26 cellular contexts compared by ENCODE assay signal in the genomic region with DNA sequence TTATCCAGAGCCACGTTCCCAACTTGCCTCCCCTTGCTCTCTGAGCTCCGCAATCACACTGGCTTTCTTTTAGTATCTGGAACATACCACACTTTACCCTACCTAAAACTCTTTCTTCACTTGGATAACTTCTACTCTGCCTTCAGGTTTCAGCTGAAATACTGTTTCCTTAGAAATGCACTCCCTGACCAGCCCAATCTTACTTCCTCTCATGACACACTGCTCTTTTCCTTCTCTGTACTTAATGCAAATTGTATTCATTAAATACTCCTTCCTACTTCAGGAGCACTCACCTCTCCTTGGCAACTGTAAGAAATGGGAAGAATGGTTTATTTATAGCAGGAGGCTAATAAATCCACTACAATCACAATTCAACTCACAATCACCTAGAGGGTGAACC. TPM values are rescaled to one million over a fixed set of nuclear protein-coding genes. Genes with fewer than 3 reads are reported as not detected.
DNase-seq lines count a peak whose midpoint lies in the region; ATAC-seq and TF ChIP-seq lines count a peak whose summit lies in the region.
"Had no signal": no experiment of that assay in that cellular context is flagged by ENCODE, and none has a peak within 500 bp of the region (broad histone marks: within the 10 kb centered on the region; RNA-seq: fewer than 3 reads in every experiment).

No MANE protein-coding gene starts in this region.

- TF ChIP-seq CTCF in endothelial cell (IDR thresholded peaks at IDR 0.05; ENCODE audit: unreplicated experiment) (no peak), upper lobe of right lung (IDR thresholded peaks at IDR 0.05) (no peak), spleen (IDR thresholded peaks at IDR 0.05 in 8 of 11, conservative IDR thresholded peaks at IDR 0.05 in 3 of 11) (no peak), neural progenitor cell (IDR thresholded peaks at IDR 0.05) (no peak)

- H3K27me3 ChIP-seq in upper lobe of right lung (no peaks in the 10 kb centered on the region), spleen (replicated peaks in 1 of 7) (no peaks in the 10 kb centered on the region), neural progenitor cell (peaks cover 24% of the 10 kb centered on the region)
- H3K27me3 ChIP-seq: colonic mucosa, gastrocnemius medialis, pancreas, tibial artery had no signal

- H3K9me3 ChIP-seq in upper lobe of right lung: no peaks in the 10 kb centered on the region
- H3K9me3 ChIP-seq in spleen: no peaks in the 10 kb centered on the region
- H3K9me3 ChIP-seq in neural progenitor cell (ENCODE audit: low read depth): no peaks in the 10 kb centered on the region
- H3K9me3 ChIP-seq: colonic mucosa, gastrocnemius medialis, pancreas, tibial artery had no signal

- H4K20me1 ChIP-seq in neural progenitor cell (ENCODE audit: low read depth): no peaks in the 10 kb centered on the region

- no peak overlapping the region for H2AFZ ChIP-seq in neural progenitor cell (replicated peaks)

- no peaks in the 10 kb centered on the region for H3K27me3 Mint-ChIP-seq in stimulated activated naive CD8-positive, alpha-beta T cell treated with anti-CD3 and anti-CD28 coated beads, Interleukin-15, Interleukin-2, amounts not matched to agents 100 ng/mL and 50 ng/mL, for 24 hours
- H3K27me3 Mint-ChIP-seq in stimulated activated naive CD8-positive, alpha-beta T cell treated with anti-CD3 and anti-CD28 coated beads, Interleukin-15, amount 100 ng/mL, for 72 hours: no peaks in the 10 kb centered on the region
- H3K27me3 Mint-ChIP-seq in endothelial cell (ENCODE audit: unreplicated experiment) (peaks cover 2% of the 10 kb centered on the region), neural progenitor cell (ENCODE audit: insufficient read depth, low read depth) (no peaks in the 10 kb centered on the region)

- H3K79me2 ChIP-seq in neural progenitor cell (ENCODE audit: low read depth): no peaks in the 10 kb centered on the region

- no peak overlapping the region for H3K4me2 ChIP-seq in neural progenitor cell

- no peak for ATAC-seq in stimulated activated naive CD8-positive, alpha-beta T cell treated with anti-CD3 and anti-CD28 coated beads, Interleukin-15, amount 100 ng/mL, for 72 hours
- peak; percentile 19 for ATAC-seq in upper lobe of right lung
- ATAC-seq: gastrocnemius medialis; natural killer cell; pancreas; right cardiac atrium; stimulated activated naive CD8-positive, alpha-beta T cell treated with anti-CD3 and anti-CD28 coated beads, Interleukin-15, Interleukin-2, amounts not matched to agents 100 U/mL and 50 U/mL, for 24 hours had no signal

- H3K9ac ChIP-seq in neural progenitor cell: no peak overlapping the region

- peaks cover 3% of the 10 kb centered on the region for H3F3A ChIP-seq in neural progenitor cell (ENCODE audit: low read depth)

- H3K36me3 Mint-ChIP-seq in stimulated activated naive CD8-positive, alpha-beta T cell treated with anti-CD3 and anti-CD28 coated beads, Interleukin-15, Interleukin-2, amounts not matched to agents 100 ng/mL and 50 ng/mL, for 24 hours (ENCODE audit: low read depth): no peaks in the 10 kb centered on the region
- no peaks in the 10 kb centered on the region for H3K36me3 Mint-ChIP-seq in endothelial cell (ENCODE audit: low read depth, unreplicated experiment)
- no peaks in the 10 kb centered on the region for H3K36me3 Mint-ChIP-seq in neural progenitor cell
- H3K36me3 Mint-ChIP-seq: activated naive CD4-positive, alpha-beta T cell treated with anti-CD3 and anti-CD28 coated beads, Interleukin-2, amount 10 ng/mL, durations not matched to agents 7 days and 5 days; natural killer cell had no signal

- H3K36me3 ChIP-seq in upper lobe of right lung: no peaks in the 10 kb centered on the region
- peaks cover 0 to 6% (median 0%) of the 10 kb centered on the region in 6 donors for H3K36me3 ChIP-seq in spleen
- H3K36me3 ChIP-seq in neural progenitor cell: no peaks in the 10 kb centered on the region
- H3K36me3 ChIP-seq: colonic mucosa, gastrocnemius medialis, pancreas, tibial artery had no signal

- H3K4me3 Mint-ChIP-seq in stimulated activated naive CD8-positive, alpha-beta T cell treated with anti-CD3 and anti-CD28 coated beads, Interleukin-15, Interleukin-2, amounts not matched to agents 100 ng/mL and 50 ng/mL, for 24 hours: peak overlapping the region; percentile 5
- H3K4me3 Mint-ChIP-seq in stimulated activated naive CD8-positive, alpha-beta T cell treated with anti-CD3 and anti-CD28 coated beads, Interleukin-15, amount 100 ng/mL, for 72 hours: no peak overlapping the region
- H3K4me3 Mint-ChIP-seq in endothelial cell (ENCODE audit: unreplicated experiment) (no peak overlapping the region), neural progenitor cell (no peak overlapping the region)
- H3K4me3 Mint-ChIP-seq: activated naive CD4-positive, alpha-beta T cell treated with anti-CD3 and anti-CD28 coated beads, Interleukin-2, amount 10 ng/mL, durations not matched to agents 7 days and 5 days; natural killer cell had no signal

- H3K4me1 Mint-ChIP-seq in stimulated activated naive CD8-positive, alpha-beta T cell treated with anti-CD3 and anti-CD28 coated beads, Interleukin-15, Interleukin-2, amounts not matched to agents 100 ng/mL and 50 ng/mL, for 24 hours (ENCODE audit: low read depth): peaks cover 5% of the 10 kb centered on the region
- H3K4me1 Mint-ChIP-seq in stimulated activated naive CD8-positive, alpha-beta T cell treated with anti-CD3 and anti-CD28 coated beads, Interleukin-15, amount 100 ng/mL, for 72 hours: peaks cover 7% of the 10 kb centered on the region
- H3K4me1 Mint-ChIP-seq in endothelial cell (ENCODE audit: unreplicated experiment): peaks cover 6% of the 10 kb centered on the region
- peaks cover 3% of the 10 kb centered on the region for H3K4me1 Mint-ChIP-seq in neural progenitor cell
- H3K4me1 Mint-ChIP-seq: natural killer cell had no signal

- H3K27ac ChIP-seq in upper lobe of right lung: no peak overlapping the region
- H3K27ac ChIP-seq in spleen: peak overlapping the region in 3 of 8 donors; percentile 5 to 53 (median 28)
- no peak overlapping the region for H3K27ac ChIP-seq in neural progenitor cell
- H3K27ac ChIP-seq: colonic mucosa, gastrocnemius medialis, pancreas, tibial artery had no signal

- no peak for DNase-seq in stimulated activated naive CD8-positive, alpha-beta T cell treated with anti-CD3 and anti-CD28 coated beads, Interleukin-15, amount 100 ng/mL, for 72 hours
- DNase-seq in NOMO-1 treated with DMSO at 0.1 percent for 48 hours (lab: John Stamatoyannopoulos, UW; ENCODE audit: unreplicated experiment) (peak; percentile 50), endothelial cell (ENCODE audit: low spot score) (no peak), upper lobe of right lung (no peak), spleen (no peak), kidney tubule cell (ENCODE audit: low spot score) (no peak), neural progenitor cell (ENCODE audit: low spot score) (no peak)
- DNase-seq: activated naive CD4-positive, alpha-beta T cell treated with anti-CD3 and anti-CD28 coated beads, Interleukin-2, amount 10 ng/mL, durations not matched to agents 7 days and 5 days; activated T-cell treated with anti-CD3 and anti-CD28 coated beads, Interleukin-2, amount 50 U/mL, for 48 hours; colonic mucosa; gastrocnemius medialis; hippocampal formation; midbrain; MV-4-11; natural killer cell; NCI-H1694 treated with DMSO at 0.1 percent for 48 hours; NCI-H526; pancreas; right cardiac atrium; stimulated activated CD4-positive, alpha-beta T cell treated with anti-CD3 and anti-CD28 coated beads, Interleukin-4, amount 100 ng/mL, for 24 hours; stimulated activated naive CD8-positive, alpha-beta T cell treated with anti-CD3 and anti-CD28 coated beads, Interleukin-15, Interleukin-2, amounts not matched to agents 100 U/mL and 50 U/mL, for 24 hours; T1000; tibial artery had no signal

- intact Hi-C loops in upper lobe of right lung (cut with DNase I): no loop called here
- intact Hi-C loops in spleen (cut with DNase I; ENCODE audit: low total_unique reads): no loop called here

- no peaks in the 10 kb centered on the region for H3K9me3 Mint-ChIP-seq in stimulated activated naive CD8-positive, alpha-beta T cell treated with anti-CD3 and anti-CD28 coated beads, Interleukin-15, Interleukin-2, amounts not matched to agents 100 ng/mL and 50 ng/mL, for 24 hours
- H3K9me3 Mint-ChIP-seq in stimulated activated naive CD8-positive, alpha-beta T cell treated with anti-CD3 and anti-CD28 coated beads, Interleukin-15, amount 100 ng/mL, for 72 hours: no peaks in the 10 kb centered on the region
- H3K9me3 Mint-ChIP-seq in endothelial cell (ENCODE audit: unreplicated experiment) (no peaks in the 10 kb centered on the region), neural progenitor cell (no peaks in the 10 kb centered on the region)
- H3K9me3 Mint-ChIP-seq: activated naive CD4-positive, alpha-beta T cell treated with anti-CD3 and anti-CD28 coated beads, Interleukin-2, amount 10 ng/mL, durations not matched to agents 7 days and 5 days; natural killer cell had no signal

- H3K4me3 ChIP-seq in upper lobe of right lung (no peak overlapping the region), spleen (no peak overlapping the region), neural progenitor cell (no peak overlapping the region)
- H3K4me3 ChIP-seq: colonic mucosa, gastrocnemius medialis, pancreas, tibial artery had no signal

- TF ChIP-seq POLR2A in spleen (IDR thresholded peaks at IDR 0.05): no peak

- no peaks in the 10 kb centered on the region for H3K4me1 ChIP-seq in upper lobe of right lung
- peaks cover 0 to 24% (median 11%) of the 10 kb centered on the region in 6 donors for H3K4me1 ChIP-seq in spleen
- no peaks in the 10 kb centered on the region for H3K4me1 ChIP-seq in neural progenitor cell
- H3K4me1 ChIP-seq: colonic mucosa, gastrocnemius medialis, pancreas, tibial artery had no signal

- peak overlapping the region; percentile 18 for H3K27ac Mint-ChIP-seq in stimulated activated naive CD8-positive, alpha-beta T cell treated with anti-CD3 and anti-CD28 coated beads, Interleukin-15, Interleukin-2, amounts not matched to agents 100 ng/mL and 50 ng/mL, for 24 hours
- H3K27ac Mint-ChIP-seq in stimulated activated naive CD8-positive, alpha-beta T cell treated with anti-CD3 and anti-CD28 coated beads, Interleukin-15, amount 100 ng/mL, for 72 hours: no peak overlapping the region
- H3K27ac Mint-ChIP-seq in endothelial cell (ENCODE audit: unreplicated experiment) (peak overlapping the region; percentile 28), neural progenitor cell (no peak overlapping the region)
- H3K27ac Mint-ChIP-seq: activated naive CD4-positive, alpha-beta T cell treated with anti-CD3 and anti-CD28 coated beads, Interleukin-2, amount 10 ng/mL, durations not matched to agents 7 days and 5 days; CD4-positive, CD25-positive, alpha-beta regulatory T cell; natural killer cell had no signal

- WGBS in spleen, 5 donors: 59 to 73% (median 70%) methylated on average over 2 of the region's 2 CpGs

RNA-seq across cellular contexts. Expression of a gene that starts 15.2 kb away (rescaled TPM):
- 2.2 TPM for total RNA-seq in endothelial cell (ENCODE audit: unreplicated experiment)
- 4.8 TPM for total RNA-seq in upper lobe of right lung
- 1 to 10 TPM; 4.5 to 8.3 (median 6.3) TPM for total RNA-seq in spleen
- polyA plus RNA-seq in spleen: 10 to 100 TPM; 21.7 to 42.6 (median 24.3) TPM
- total RNA-seq in neural progenitor cell (ENCODE audit: low replicate concordance): 1.4 and 1.8 TPM in 2 replicates

RNA-seq across cellular contexts. Expression of a gene that starts 16.3 kb away (rescaled TPM):
- total RNA-seq in endothelial cell (ENCODE audit: unreplicated experiment) (30.5 TPM), upper lobe of right lung (36.3 TPM), spleen (10 to 100 TPM; 42.3 to 82.2 (median 67.3) TPM), neural progenitor cell (ENCODE audit: low replicate concordance) (16.4 and 42.6 TPM in 2 replicates)
- 10 to 100 TPM; 31.4 to 56.9 (median 38.0) TPM for polyA plus RNA-seq in spleen

RNA-seq across cellular contexts. Expression of a gene that starts 23.0 kb away (rescaled TPM):
- total RNA-seq in endothelial cell (ENCODE audit: unreplicated experiment): 27.3 TPM
- total RNA-seq in upper lobe of right lung: 24.7 TPM
- 10 to 100 TPM; 46.7 to 63.8 (median 57.7) TPM for total RNA-seq in spleen
- polyA plus RNA-seq in spleen: 100 to 1,000 TPM in 2 of 3 donors, 10 to 100 TPM in 1; 87.6 to 111 (median 111) TPM
- total RNA-seq in neural progenitor cell (ENCODE audit: low replicate concordance): 7.3 and 33.0 TPM in 2 replicates

RNA-seq across cellular contexts. Expression of a gene that starts 40.0 kb away (rescaled TPM):
- total RNA-seq in endothelial cell (ENCODE audit: unreplicated experiment): 4.2 TPM
- total RNA-seq in upper lobe of right lung: 36.9 TPM
- 10 to 100 TPM; 19.8 to 61.1 (median 30.9) TPM for total RNA-seq in spleen
- polyA plus RNA-seq in spleen: 10 to 100 TPM in 2 of 3 donors, 1 to 10 TPM in 1; 5.8 to 18.8 (median 11.7) TPM
- 0.68 and 6.7 TPM in 2 replicates for total RNA-seq in neural progenitor cell (ENCODE audit: low replicate concordance)
- total RNA-seq: bronchial epithelial cell had no signal

RNA-seq across cellular contexts. Expression of a gene that starts 50.8 kb away (rescaled TPM):
- 4.3 TPM for total RNA-seq in endothelial cell (ENCODE audit: unreplicated experiment)
- 1.8 TPM for total RNA-seq in upper lobe of right lung
- total RNA-seq in spleen: 1 to 10 TPM in 5 of 7 donors, not detected in 2; 1.3 to 4.6 (median 1.9) TPM
- 1 to 10 TPM in 2 of 3 donors, under 1 TPM in 1; 0.65 to 2.1 (median 1.2) TPM for polyA plus RNA-seq in spleen
- total RNA-seq in neural progenitor cell (ENCODE audit: low replicate concordance): 0.71 TPM in 1 of 2 replicates, not detected in the other

Comparison
In these comparisons a context has a peak if more than half of its experiments do, and no peak if none do; other contexts are left out.
1. H3K27ac Mint-ChIP-seq: peak in stimulated activated naive CD8-positive, alpha-beta T cell treated with anti-CD3 and anti-CD28 coated beads, Interleukin-15, Interleukin-2, amounts not matched to agents 100 ng/mL and 50 ng/mL, for 24 hours (single experiment) and endothelial cell (single experiment); none in stimulated activated naive CD8-positive, alpha-beta T cell treated with anti-CD3 and anti-CD28 coated beads, Interleukin-15, amount 100 ng/mL, for 72 hours (0 of 2) and neural progenitor cell (single experiment).